ENCODE assay signal across 21 cellular contexts in genomic region chr6:35381132-35381531, GRCh38. TPM values are rescaled to one million over a fixed set of nuclear protein-coding genes. Genes with fewer than 3 reads are reported as not detected.
DNase-seq lines count a peak whose midpoint lies in the region; ATAC-seq and TF ChIP-seq lines count a peak whose summit lies in the region.
"Had no signal": no experiment of that assay in that cellular context is flagged by ENCODE, and none has a peak within 500 bp of the region (broad histone marks: within the 10 kb centered on the region; RNA-seq: fewer than 3 reads in every experiment).

No MANE protein-coding gene starts in this region.

- H3K4me1 Mint-ChIP-seq in T-helper 17 cell: peaks cover 35% of the 10 kb centered on the region
- peaks cover 11% of the 10 kb centered on the region for H3K4me1 Mint-ChIP-seq in type B pancreatic cell (ENCODE audit: unreplicated experiment)

- no peak overlapping the region for H3K4me3 ChIP-seq in fibroblast of mammary gland (ENCODE audit: control insufficient read depth, low read depth, low read length)
- H3K4me3 ChIP-seq: ascending aorta, SK-N-MC, skin epidermis had no signal

- H3K9me3 Mint-ChIP-seq in type B pancreatic cell: no peaks in the 10 kb centered on the region

- no peaks in the 10 kb centered on the region for H3K27me3 Mint-ChIP-seq in T-helper 17 cell
- H3K27me3 Mint-ChIP-seq in type B pancreatic cell: no peaks in the 10 kb centered on the region
- H3K27me3 Mint-ChIP-seq: activated naive CD4-positive, alpha-beta T cell treated with anti-CD3 and anti-CD28 coated beads, Interleukin-2, amount 10 ng/mL, durations not matched to agents 7 days and 5 days had no signal

- H3K36me3 Mint-ChIP-seq in T-helper 17 cell (ENCODE audit: low read depth) (peaks cover 4% of the 10 kb centered on the region), type B pancreatic cell (peaks cover 18% of the 10 kb centered on the region)

- H3K27ac Mint-ChIP-seq in T-helper 17 cell (peak overlapping the region; percentile 56), type B pancreatic cell (no peak overlapping the region)
- H3K27ac Mint-ChIP-seq: activated naive CD4-positive, alpha-beta T cell treated with anti-CD3 and anti-CD28 coated beads, Interleukin-2, amount 10 ng/mL, durations not matched to agents 7 days and 5 days; H9 had no signal

- no peaks in the 10 kb centered on the region for H3K9me3 ChIP-seq in T-helper 17 cell (ENCODE audit: control insufficient read depth, low read length, poor library complexity, severe bottlenecking)
- H3K9me3 ChIP-seq: ascending aorta, BE2C had no signal

- H3K4me3 Mint-ChIP-seq in T-helper 17 cell (peak overlapping the region; percentile 59), type B pancreatic cell (no peak overlapping the region)
- H3K4me3 Mint-ChIP-seq: activated naive CD4-positive, alpha-beta T cell treated with anti-CD3 and anti-CD28 coated beads, Interleukin-2, amount 10 ng/mL, durations not matched to agents 7 days and 5 days; H9; T-helper 2 cell treated with Interferon-gamma antibody and Interleukin-4, amounts not matched to agents 5 μg/mL and 100 μg/mL, for 36 hours had no signal

- DNase-seq in EL (peak; percentile 72), T-helper 17 cell (no peak), fibroblast of mammary gland (ENCODE audit: low read depth) (peak; percentile 80), type B pancreatic cell (ENCODE audit: extremely low spot score, unreplicated experiment) (no peak)
- no peak for DNase-seq in activated naive CD4-positive, alpha-beta T cell treated with anti-CD3 and anti-CD28 coated beads, Interleukin-2, amount 50 U/mL, for 16 hours
- DNase-seq: BE2C; DMS53; foreskin melanocyte; H9; Kasumi-1; mesendoderm; NCI-H187 treated with DMSO at 0.1 percent for 48 hours; NCI-H226; stimulated activated CD4-positive, alpha-beta T cell treated with anti-CD3 and anti-CD28 coated beads, Interleukin-1b, Interleukin-23, amount 100 ng/mL, for 48 hours had no signal

- no peak for TF ChIP-seq CTCF in fibroblast of mammary gland (conservative IDR thresholded peaks at IDR 0.05; ENCODE audit: control insufficient read depth, insufficient read depth, low read depth, low read length)
- no peak for TF ChIP-seq CTCF in type B pancreatic cell (conservative IDR thresholded peaks at IDR 0.05)

- ATAC-seq in T-helper 17 cell (no peak), HG03442 (IDR thresholded peaks at IDR 0.05; ENCODE audit: unreplicated experiment) (no peak), HG02938 (IDR thresholded peaks at IDR 0.05; ENCODE audit: unreplicated experiment) (no peak)

RNA-seq across cellular contexts. Expression of gene PPARD, which starts 38.8 kb away (rescaled TPM):
- total RNA-seq in T-helper 17 cell: 10 to 100 TPM; 25.0 to 29.9 TPM
- 21.9 and 27.1 TPM in 2 replicates for total RNA-seq in type B pancreatic cell (ENCODE audit: low replicate concordance)

Comparison
In these comparisons a context has a peak if more than half of its experiments do, and no peak if none do; other contexts are left out.
1. DNase-seq: peak in EL (single experiment) and fibroblast of mammary gland (single experiment); none in T-helper 17 cell (0 of 3), activated naive CD4-positive, alpha-beta T cell treated with anti-CD3 and anti-CD28 coated beads, Interleukin-2, amount 50 U/mL, for 16 hours (single experiment) and type B pancreatic cell (single experiment).